14 cellular contexts compared by ENCODE assay signal in genomic region chr2:188383158-188383557, GRCh38.
DNase-seq lines count a peak whose midpoint lies in the region; ATAC-seq and TF ChIP-seq lines count a peak whose summit lies in the region.
"Had no signal": no experiment of that assay in that cellular context is flagged by ENCODE, and none has a peak within 500 bp of the region (broad histone marks: within the 10 kb centered on the region; RNA-seq: fewer than 3 reads in every experiment).

No MANE protein-coding gene starts in this region.

- H3K4me3 ChIP-seq in fibroblast of lung (replicated peaks in 1 of 4; ENCODE audit: control extremely low read depth in 1 of 4, insufficient read depth in 1 of 4, low read depth in 3 of 4, low read length in 4 of 4), result peak overlapping the region; percentile 12 to 37 (median 34)

- no peak for ATAC-seq in GM18502 (IDR thresholded peaks at IDR 0.05; ENCODE audit: poor library complexity, unreplicated experiment)
- no peak for ATAC-seq in GM21423 (IDR thresholded peaks at IDR 0.05; ENCODE audit: unreplicated experiment)
- ATAC-seq: activated CD8-positive, alpha-beta T cell treated with anti-CD3 and anti-CD28 coated beads for 36 hours; effector memory CD8-positive, alpha-beta T cell; left lobe of liver; natural killer cell had no signal

- H3K27ac ChIP-seq in 22Rv1 (peak overlapping the region; percentile 50), fibroblast of lung (ENCODE audit: insufficient read depth, low read length) (peak overlapping the region; percentile 75)

- peak; percentile 51 for DNase-seq in RPMI7951 (ENCODE audit: low read depth)
- peak in 1 of 2 donors; percentile 40 for DNase-seq in fibroblast of lung (ENCODE audit: low read depth in 2 of 2)
- DNase-seq in osteocyte (ENCODE audit: extremely low spot score, unreplicated experiment), result no peak
- DNase-seq in DMS 273 (lab: John Stamatoyannopoulos, UW; ENCODE audit: unreplicated experiment), result no peak
- no peak for DNase-seq in stimulated activated CD4-positive, alpha-beta T cell treated with anti-CD3 and anti-CD28 coated beads, Interleukin-1b, Interleukin-23, amount 100 ng/mL, for 48 hours
- DNase-seq: activated CD8-positive, alpha-beta T cell treated with anti-CD3 and anti-CD28 coated beads for 36 hours; effector memory CD8-positive, alpha-beta T cell; MV-4-11; natural killer cell; stimulated activated CD4-positive, alpha-beta T cell treated with anti-CD3 and anti-CD28 coated beads, Interleukin-4, amount 100 ng/mL, for 24 hours had no signal

- H3K4me3 Mint-ChIP-seq in osteocyte (ENCODE audit: unreplicated experiment), result peak overlapping the region; percentile 36
- H3K4me3 Mint-ChIP-seq: activated CD8-positive, alpha-beta T cell treated with anti-CD3 and anti-CD28 coated beads for 36 hours; effector memory CD8-positive, alpha-beta T cell; natural killer cell had no signal

- no peaks in the 10 kb centered on the region for H4K20me1 ChIP-seq in fibroblast of lung (ENCODE audit: control insufficient read depth, extremely low read depth, insufficient read depth, low read length)

- TF ChIP-seq CTCF in 22Rv1 (IDR thresholded peaks at IDR 0.05) (no peak), fibroblast of lung (conservative IDR thresholded peaks at IDR 0.05 in 1 of 2, IDR thresholded peaks at IDR 0.05 in 1 of 2; ENCODE audit: low read depth in 1 of 2, low read length in 2 of 2) (no peak), osteocyte (IDR thresholded peaks at IDR 0.05) (no peak)

- H2AFZ ChIP-seq in fibroblast of lung (ENCODE audit: low read length), result no peak overlapping the region

- no peaks in the 10 kb centered on the region for H3K36me3 ChIP-seq in fibroblast of lung (ENCODE audit: control insufficient read depth, insufficient read depth, low read length)

- peaks cover 18% of the 10 kb centered on the region for H3K9me3 Mint-ChIP-seq in osteocyte (ENCODE audit: unreplicated experiment)

- H3K27me3 ChIP-seq in fibroblast of lung (ENCODE audit: control insufficient read depth, insufficient read depth, low read length), result no peaks in the 10 kb centered on the region

- peaks cover 21% of the 10 kb centered on the region for H3K36me3 Mint-ChIP-seq in osteocyte (ENCODE audit: unreplicated experiment)
- H3K36me3 Mint-ChIP-seq: natural killer cell had no signal

- peak overlapping the region; percentile 70 for H3K27ac Mint-ChIP-seq in osteocyte (ENCODE audit: unreplicated experiment)
- H3K27ac Mint-ChIP-seq: activated CD8-positive, alpha-beta T cell treated with anti-CD3 and anti-CD28 coated beads for 36 hours; effector memory CD8-positive, alpha-beta T cell; natural killer cell had no signal

- peaks cover 31% of the 10 kb centered on the region for H3K4me1 Mint-ChIP-seq in osteocyte (ENCODE audit: unreplicated experiment)
- H3K4me1 Mint-ChIP-seq: natural killer cell had no signal

- H3K4me2 ChIP-seq in fibroblast of lung (ENCODE audit: extremely low read depth, insufficient read depth, low read length), result peak overlapping the region; percentile 81

- H3K9ac ChIP-seq in fibroblast of lung (ENCODE audit: insufficient read depth, low read length), result no peak overlapping the region

- no peaks in the 10 kb centered on the region for H3K27me3 Mint-ChIP-seq in osteocyte (ENCODE audit: unreplicated experiment)
- H3K27me3 Mint-ChIP-seq: activated CD8-positive, alpha-beta T cell treated with anti-CD3 and anti-CD28 coated beads for 36 hours; effector memory CD8-positive, alpha-beta T cell had no signal

- H3K4me1 ChIP-seq in fibroblast of lung (ENCODE audit: control insufficient read depth, extremely low read depth, insufficient read depth, low read length), result peaks cover 4% of the 10 kb centered on the region

- H3K9me3 ChIP-seq in fibroblast of lung (ENCODE audit: control insufficient read depth, insufficient read depth, low read depth, low read length), result no peaks in the 10 kb centered on the region

- no peaks in the 10 kb centered on the region for H3K79me2 ChIP-seq in fibroblast of lung (ENCODE audit: control insufficient read depth, insufficient read depth, low read length)
